Comparison of ENCODE assay signal across 26 cellular contexts in genomic region chr19:44729516-44730033, GRCh38. TPM values are rescaled to one million over a fixed set of nuclear protein-coding genes. Genes with fewer than 3 reads are reported as not detected.
"Had no signal": no experiment of that assay in that cellular context is flagged by ENCODE, and none has a peak within 500 bp of the region (broad histone marks: within the 10 kb centered on the region; RNA-seq: fewer than 3 reads in every experiment).

No MANE protein-coding gene starts in this region.

- H3K27ac Mint-ChIP-seq: activated CD8-positive, alpha-beta memory T cell treated with anti-CD3 and anti-CD28 coated beads, Interleukin-2, amount 10 ng/mL, durations not matched to agents 7 days and 5 days; activated CD8-positive, alpha-beta T cell treated with anti-CD3 and anti-CD28 coated beads for 36 hours; immature natural killer cell; natural killer cell treated with Interleukin-12 subunit alpha and Interleukin-12 subunit beta and Interleukin-15 and Interleukin-18, amount 100 ng/mL, for 72 hours; progenitor cell of endocrine pancreas; stimulated activated naive CD8-positive, alpha-beta T cell treated with anti-CD3 and anti-CD28 coated beads, Interleukin-15, Interleukin-2, amounts not matched to agents 100 ng/mL and 50 ng/mL, for 24 hours had no signal

- H3K36me3 ChIP-seq: brain microvascular endothelial cell, left lung, tibial nerve had no signal

- H3K9me3 Mint-ChIP-seq: activated CD8-positive, alpha-beta T cell treated with anti-CD3 and anti-CD28 coated beads for 36 hours; immature natural killer cell; natural killer cell treated with Interleukin-12 subunit alpha and Interleukin-12 subunit beta and Interleukin-15 and Interleukin-18, amount 100 ng/mL, for 72 hours; stimulated activated naive CD8-positive, alpha-beta T cell treated with anti-CD3 and anti-CD28 coated beads, Interleukin-15, Interleukin-2, amounts not matched to agents 100 ng/mL and 50 ng/mL, for 24 hours had no signal

- H3K36me3 Mint-ChIP-seq: activated CD8-positive, alpha-beta memory T cell treated with anti-CD3 and anti-CD28 coated beads, Interleukin-2, amount 10 ng/mL, durations not matched to agents 7 days and 5 days; immature natural killer cell; natural killer cell treated with Interleukin-12 subunit alpha and Interleukin-12 subunit beta and Interleukin-15 and Interleukin-18, amount 100 ng/mL, for 72 hours had no signal

- H3K9me3 ChIP-seq: left lung, tibial nerve had no signal

- H3K4me3 Mint-ChIP-seq: activated CD8-positive, alpha-beta memory T cell treated with anti-CD3 and anti-CD28 coated beads, Interleukin-2, amount 10 ng/mL, durations not matched to agents 7 days and 5 days; activated CD8-positive, alpha-beta T cell treated with anti-CD3 and anti-CD28 coated beads for 36 hours; immature natural killer cell; natural killer cell treated with Interleukin-12 subunit alpha and Interleukin-12 subunit beta and Interleukin-15 and Interleukin-18, amount 100 ng/mL, for 72 hours; stimulated activated naive CD8-positive, alpha-beta T cell treated with anti-CD3 and anti-CD28 coated beads, Interleukin-15, Interleukin-2, amounts not matched to agents 100 ng/mL and 50 ng/mL, for 24 hours had no signal

- ATAC-seq: activated CD8-positive, alpha-beta memory T cell treated with anti-CD3 and anti-CD28 coated beads, Interleukin-2, amount 10 ng/mL, durations not matched to agents 7 days and 5 days; activated CD8-positive, alpha-beta T cell treated with anti-CD3 and anti-CD28 coated beads for 36 hours; foreskin keratinocyte; left lung; natural killer cell treated with Interleukin-12 subunit alpha and Interleukin-12 subunit beta and Interleukin-15 and Interleukin-18, amount 100 ng/mL, for 72 hours had no signal

- H3K27me3 Mint-ChIP-seq: activated CD8-positive, alpha-beta memory T cell treated with anti-CD3 and anti-CD28 coated beads, Interleukin-2, amount 10 ng/mL, durations not matched to agents 7 days and 5 days; activated CD8-positive, alpha-beta T cell treated with anti-CD3 and anti-CD28 coated beads for 36 hours; stimulated activated naive CD8-positive, alpha-beta T cell treated with anti-CD3 and anti-CD28 coated beads, Interleukin-15, Interleukin-2, amounts not matched to agents 100 ng/mL and 50 ng/mL, for 24 hours had no signal

- H3K27ac ChIP-seq: brain microvascular endothelial cell, foreskin keratinocyte, left lung, tibial nerve had no signal

- H3K4me3 ChIP-seq: left lung, tibial nerve had no signal

- DNase-seq: activated CD4-positive, alpha-beta T cell treated with anti-CD3 and anti-CD28 coated beads for 48 hours; activated CD4-positive, CD25-positive, alpha-beta regulatory T cell; activated CD8-positive, alpha-beta memory T cell treated with anti-CD3 and anti-CD28 coated beads, Interleukin-2, amount 10 ng/mL, durations not matched to agents 7 days and 5 days; activated CD8-positive, alpha-beta T cell treated with anti-CD3 and anti-CD28 coated beads for 36 hours; activated gamma-delta T cell; activated naive CD4-positive, alpha-beta T cell treated with anti-CD3 and anti-CD28 coated beads, Interleukin-2, amount 50 U/mL, for 16 hours; activated T-cell treated with anti-CD3 and anti-CD28 coated beads for 4 hours; aorta; brain microvascular endothelial cell; central memory CD4-positive, alpha-beta T cell; effector memory CD4-positive, alpha-beta T cell; foreskin keratinocyte; immature natural killer cell; left lung; mammary epithelial cell; midbrain; stimulated activated CD4-positive, alpha-beta T cell treated with anti-CD3 and anti-CD28 coated beads, Interleukin-4, amount 100 ng/mL, for 24 hours; substantia nigra; T-helper 9 cell had no signal

RNA-seq across cellular contexts. Expression of gene CEACAM16, which starts 30.6 kb away (rescaled TPM):
- total RNA-seq: activated CD8-positive, alpha-beta memory T cell treated with anti-CD3 and anti-CD28 coated beads, Interleukin-2, amount 10 ng/mL, durations not matched to agents 7 days and 5 days; activated CD8-positive, alpha-beta T cell treated with anti-CD3 and anti-CD28 coated beads for 36 hours; dermis microvascular lymphatic vessel endothelial cell; foreskin keratinocyte; kidney epithelial cell; mammary epithelial cell; natural killer cell treated with Interleukin-12 subunit alpha and Interleukin-12 subunit beta and Interleukin-15 and Interleukin-18, amount 100 ng/mL, for 72 hours; osteocyte; progenitor cell of endocrine pancreas; tibial nerve had no signal

RNA-seq across cellular contexts. Expression of gene CBLC, which starts 48.1 kb away (rescaled TPM):
- total RNA-seq: activated CD8-positive, alpha-beta memory T cell treated with anti-CD3 and anti-CD28 coated beads, Interleukin-2, amount 10 ng/mL, durations not matched to agents 7 days and 5 days; activated CD8-positive, alpha-beta T cell treated with anti-CD3 and anti-CD28 coated beads for 36 hours; aorta; natural killer cell treated with Interleukin-12 subunit alpha and Interleukin-12 subunit beta and Interleukin-15 and Interleukin-18, amount 100 ng/mL, for 72 hours; osteocyte; tibial nerve had no signal
